16 cellular contexts compared by ENCODE assay signal in the genomic region with DNA sequence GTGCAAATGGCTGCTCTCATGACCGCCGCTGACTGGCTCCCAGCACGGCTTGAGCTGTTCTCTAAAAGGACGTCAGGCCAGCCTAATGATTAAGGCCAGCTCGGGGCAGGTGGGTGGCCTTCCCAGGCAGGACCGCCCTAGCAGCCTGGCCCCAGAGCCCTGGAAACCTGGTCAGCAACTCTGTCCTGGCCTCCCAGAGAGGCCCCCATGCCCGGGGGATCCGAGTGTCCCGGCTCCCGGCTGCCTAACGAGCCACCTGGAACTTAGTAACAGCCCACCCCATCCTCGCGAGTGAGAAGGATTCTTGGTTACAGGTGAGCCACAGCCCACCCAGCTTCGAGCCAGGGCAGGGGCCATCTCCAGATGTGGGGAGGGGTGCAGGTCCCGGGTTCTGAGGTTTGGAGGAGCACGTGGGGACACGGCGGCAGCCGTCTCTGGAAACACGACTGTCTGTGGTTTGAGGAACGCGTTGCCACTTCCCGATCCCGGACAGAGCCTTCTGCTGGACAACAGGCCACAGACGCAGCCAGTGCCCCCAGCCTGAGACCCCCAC.
DNase-seq lines count a peak whose midpoint lies in the region; ATAC-seq lines count a peak whose summit lies in the region.
"Had no signal": no experiment of that assay in that cellular context is flagged by ENCODE, and none has a peak within 500 bp of the region (broad histone marks: within the 10 kb centered on the region; RNA-seq: fewer than 3 reads in every experiment).

No MANE protein-coding gene starts in this region.

- no peak overlapping the region for H3K4ac ChIP-seq in neuronal stem cell (ENCODE audit: low read length)

- H3K36me3 ChIP-seq in BLaER1 (no peaks in the 10 kb centered on the region), neuronal stem cell (replicated peaks in 1 of 2; ENCODE audit: control insufficient read depth in 2 of 2, insufficient read depth in 2 of 2, low read length in 2 of 2) (no peaks in the 10 kb centered on the region)
- H3K36me3 ChIP-seq: BE2C; BLaER1 treated with 17β-estradiol and CSF1 and Interleukin-3, amounts not matched to agents 10 nM and 100 nM had no signal

- no peaks in the 10 kb centered on the region for H4K20me1 ChIP-seq in BLaER1

- no peaks in the 10 kb centered on the region for H3K79me1 ChIP-seq in neuronal stem cell (ENCODE audit: low read depth, low read length)

- no peaks in the 10 kb centered on the region for H3K27me3 ChIP-seq in right cardiac atrium (ENCODE audit: control insufficient read depth, insufficient read depth)
- no peaks in the 10 kb centered on the region for H3K27me3 ChIP-seq in BLaER1
- H3K27me3 ChIP-seq in neuronal stem cell (ENCODE audit: control insufficient read depth in 3 of 3, insufficient read depth in 3 of 3, low read depth in 1 of 3, low read length in 3 of 3) = peaks cover 0 to 53% (median 0%) of the 10 kb centered on the region in 3 experiments

- H3K14ac ChIP-seq in neuronal stem cell (ENCODE audit: low read length) = no peak overlapping the region

- no peak overlapping the region for H3K4me3 ChIP-seq in right cardiac atrium (ENCODE audit: low read length)
- no peak overlapping the region for H3K4me3 ChIP-seq in BLaER1
- H3K4me3 ChIP-seq in neuronal stem cell (ENCODE audit: low read length in 2 of 2) = no peak overlapping the region
- H3K4me3 ChIP-seq: BLaER1 treated with 17β-estradiol and CSF1 and Interleukin-3, amounts not matched to agents 10 nM and 100 nM had no signal

- no peak overlapping the region for H4K8ac ChIP-seq in neuronal stem cell (ENCODE audit: low read depth, low read length)

- peak in 2 of 3 donors; percentile 34 to 51 for DNase-seq in right cardiac atrium
- no peak for DNase-seq in cardiac septum (ENCODE audit: low spot score)
- DNase-seq in neuronal stem cell (ENCODE audit: low spot score) = no peak
- DNase-seq: 8988T; ACHN; BE2C; Caco-2; Calu3; CD4-positive, alpha-beta T cell; CD8-positive, alpha-beta T cell; DMS79 treated with DMSO at 0.1 percent for 48 hours; GF-D8 had no signal

- no peak overlapping the region for H3K23ac ChIP-seq in neuronal stem cell (ENCODE audit: low read depth, low read length, poor library complexity)

- H3K18ac ChIP-seq in neuronal stem cell (ENCODE audit: low read length) = peak overlapping the region; percentile 50

- H2BK120ac ChIP-seq in neuronal stem cell (ENCODE audit: low read depth, low read length) = no peak overlapping the region

- 86% methylated on average over 25 of the region's 25 CpGs for WGBS in right cardiac atrium
- no CpG with 5 or more reads among the region's 25 CpGs for WGBS in neuronal stem cell (ENCODE audit: extremely low coverage in 2 of 2, insufficient read length in 2 of 2, insufficient replicate concordance in 1 of 2), 2 donors

- H3K9me3 ChIP-seq in right cardiac atrium (ENCODE audit: control insufficient read depth, low read length) (peaks cover 2% of the 10 kb centered on the region), BLaER1 (no peaks in the 10 kb centered on the region), neuronal stem cell (replicated peaks in 1 of 2; ENCODE audit: control insufficient read depth in 2 of 2, insufficient read depth in 1 of 2, low read depth in 1 of 2, low read length in 2 of 2) (peaks cover 4% of the 10 kb centered on the region in 2 donors)
- H3K9me3 ChIP-seq: BE2C, Caco-2 had no signal

- H3K27ac ChIP-seq in right cardiac atrium (ENCODE audit: low read length) (no peak overlapping the region), BLaER1 (no peak overlapping the region), neuronal stem cell (replicated peaks; ENCODE audit: low read length) (no peak overlapping the region)
- H3K27ac ChIP-seq: BLaER1 treated with 17β-estradiol and CSF1 and Interleukin-3, amounts not matched to agents 10 nM and 100 nM; C4-2B had no signal

- H4K91ac ChIP-seq in neuronal stem cell (ENCODE audit: low read depth, low read length, poor library complexity) = no peak overlapping the region

- peak overlapping the region; percentile 85; the same call in 1 of the 2 replicates for H3K4me2 ChIP-seq in BLaER1
- no peak overlapping the region for H3K4me2 ChIP-seq in neuronal stem cell (ENCODE audit: insufficient read depth, low read length, poor library complexity, severe bottlenecking)

- no peak overlapping the region for H2BK5ac ChIP-seq in neuronal stem cell (ENCODE audit: low read length)

- no peak overlapping the region for H2AFZ ChIP-seq in neuronal stem cell (ENCODE audit: low read length)

- H3K4me1 ChIP-seq in right cardiac atrium (ENCODE audit: control insufficient read depth, insufficient read depth, low read length) = no peaks in the 10 kb centered on the region
- H3K4me1 ChIP-seq in BLaER1 = peaks cover 72% of the 10 kb centered on the region
- peaks cover 5 to 10% of the 10 kb centered on the region in 2 donors for H3K4me1 ChIP-seq in neuronal stem cell (ENCODE audit: control insufficient read depth in 2 of 2, insufficient read depth in 1 of 2, low read depth in 1 of 2, low read length in 2 of 2)
- H3K4me1 ChIP-seq: BE2C had no signal

- H2AK5ac ChIP-seq in neuronal stem cell (ENCODE audit: low read depth, low read length) = peak overlapping the region; percentile 47

- H3K9ac ChIP-seq in BLaER1 (no peak overlapping the region), neuronal stem cell (ENCODE audit: low read depth, low read length, poor library complexity) (no peak overlapping the region)

- no peak overlapping the region for H2BK12ac ChIP-seq in neuronal stem cell (ENCODE audit: low read length)

- intact Hi-C loops in right cardiac atrium (cut with DNase I) (loop anchor here (5.0 to 10.0 kb wide), 4 partner anchors 106 to 261 kb away; a partner anchor contains a TSS), cardiac septum (cut with DNase I) (loop anchor here (10.0 kb wide), 1 partner anchor 261 kb away; no protein-coding TSS in a partner anchor)

- ATAC-seq in right cardiac atrium (no peak), HG03571 (IDR thresholded peaks at IDR 0.05; ENCODE audit: unreplicated experiment) (no peak)
- ATAC-seq: CD8-positive, alpha-beta T cell had no signal

- peak overlapping the region; percentile 72 for H2BK15ac ChIP-seq in neuronal stem cell (ENCODE audit: low read length)

Comparison
In these comparisons a context has a peak if more than half of its experiments do, and no peak if none do; other contexts are left out.
1. DNase-seq: peak in right cardiac atrium (2 of 3); none in cardiac septum (single experiment) and neuronal stem cell (single experiment).